Comparison of ENCODE assay signal across 8 cellular contexts in genomic region chr11:93196816-93197382, GRCh38. TPM values are rescaled to one million over a fixed set of nuclear protein-coding genes. Genes with fewer than 3 reads are reported as not detected.
DNase-seq lines count a peak whose midpoint lies in the region; ATAC-seq, FAIRE-seq and TF ChIP-seq lines count a peak whose summit lies in the region.

No MANE protein-coding gene starts in this region.

- CTCF ChIA-PET in PC-3 (lab: Charles Lee), result no interaction called here

- no peak for FAIRE-seq in pancreas (lab: Jason Lieb, UNC)

- no peaks in the 10 kb centered on the region for H4K20me1 ChIP-seq in PC-3 (ENCODE audit: low read length)

- peak overlapping the region; percentile 98 for H3K4me2 ChIP-seq in PC-3 (ENCODE audit: low read length)

- peaks cover 0 to 4% of the 10 kb centered on the region in 2 donors for H3K4me1 ChIP-seq in right atrium auricular region
- H3K4me1 ChIP-seq in PC-3 (ENCODE audit: insufficient read depth, low read length), result 0 out of 2 replicates have a peak, but pooled peaks cover 3% of the 10 kb centered on the region
- H3K4me1 ChIP-seq in pancreas, result no peaks in the 10 kb centered on the region

- no peaks in the 10 kb centered on the region for H3K36me3 ChIP-seq in right atrium auricular region
- H3K36me3 ChIP-seq in PC-3 (ENCODE audit: low read depth, low read length), result no peaks in the 10 kb centered on the region
- no peaks in the 10 kb centered on the region for H3K36me3 ChIP-seq in pancreas

- intact Hi-C loops in left cardiac atrium (cut with DNase I), result no loop called here
- intact Hi-C loops in PC-3 (cut with micrococcal nuclease), result no loop called here
- intact Hi-C loops in pancreas (cut with DNase I), result no loop called here

- TF ChIP-seq CTCF in right atrium auricular region (IDR thresholded peaks at IDR 0.05) (peak in 1 of 2 donors; percentile 54), PC-3 (conservative IDR thresholded peaks at IDR 0.05; ENCODE audit: low read depth, low read length) (peak; percentile 65), epithelial cell of proximal tubule (conservative IDR thresholded peaks at IDR 0.05; ENCODE audit: low read depth, low read length) (peak; percentile 50), pancreas (IDR thresholded peaks at IDR 0.05) (peak in 2 of 4 donors; percentile 17 to 24)

- H3K27ac ChIP-seq in right atrium auricular region (peak overlapping the region; percentile 93 to 98), PC-3 (ENCODE audit: low read length) (peak overlapping the region; percentile 59), pancreas (peak overlapping the region; percentile 78 to 97 (median 89))

- H3K27me3 ChIP-seq in right atrium auricular region (no peaks in the 10 kb centered on the region), PC-3 (ENCODE audit: low read length) (no peaks in the 10 kb centered on the region), pancreas (no peaks in the 10 kb centered on the region)

- no peak for ATAC-seq in left cardiac atrium
- ATAC-seq in HG02678 (IDR thresholded peaks at IDR 0.05; ENCODE audit: unreplicated experiment), result peak; percentile 17
- ATAC-seq in PC-3, result peak; percentile 5
- no peak for ATAC-seq in pancreas

- peak overlapping the region; percentile 88 for H3K9ac ChIP-seq in PC-3 (ENCODE audit: low read length)

- H3K4me3 ChIP-seq in right atrium auricular region, result peak overlapping the region; percentile 69 to 88
- peak overlapping the region; percentile 75 for H3K4me3 ChIP-seq in PC-3 (ENCODE audit: low read length)
- peak overlapping the region; percentile 75 for H3K4me3 ChIP-seq in epithelial cell of proximal tubule (ENCODE audit: low read depth, low read length)
- H3K4me3 ChIP-seq in pancreas, result peak overlapping the region; percentile 55 to 85 (median 66)

- peak overlapping the region; percentile 82 for H2AFZ ChIP-seq in PC-3 (ENCODE audit: low read length)

- H3K9me3 ChIP-seq in right atrium auricular region, result no peaks in the 10 kb centered on the region
- H3K9me3 ChIP-seq in PC-3 (ENCODE audit: low read length), result no peaks in the 10 kb centered on the region
- H3K9me3 ChIP-seq in pancreas, result no peaks in the 10 kb centered on the region

- H3K9me2 ChIP-seq in PC-3 (replicated peaks; ENCODE audit: low read length), result no peaks in the 10 kb centered on the region

- H3F3A ChIP-seq in PC-3 (ENCODE audit: low read length, unreplicated experiment), result no peaks in the 10 kb centered on the region

- POLR2A ChIA-PET in PC-3 (lab: Charles Lee; ENCODE audit: unreplicated experiment), result interaction anchor here (0.6 kb wide), 1 partner anchor 374 kb away, joined by 3 read pairs; no protein-coding TSS in a partner anchor

- 11 to 13% methylated on average over 13 of the region's 13 CpGs for WGBS in pancreas, 2 donors

- TSS peak; percentile 57 for BruUV-seq in PC-3 (replicated peaks; lab: Mats Ljungman, UMichigan)

- no peak for DNase-seq in right atrium auricular region (ENCODE audit: low spot score)
- no peak for DNase-seq in left cardiac atrium
- DNase-seq in PC-3, result peak; percentile 30
- DNase-seq in epithelial cell of proximal tubule (ENCODE audit: low read depth), result peak; percentile 60
- DNase-seq in pancreas, result no peak
- DNase-seq in NCI-H69 (lab: John Stamatoyannopoulos, UW), result no peak
- DNase-seq in activated CD4-positive, CD25-positive, alpha-beta regulatory T cell treated with anti-CD3 and anti-CD28 coated beads, Interleukin-2, amount 50 U/mL, for 72 hours, result no peak

- peaks cover 45% of the 10 kb centered on the region for H3K79me2 ChIP-seq in PC-3 (ENCODE audit: low read length)

RNA-seq across cellular contexts. Expression of gene SLC36A4, which starts 0.9 kb away (rescaled TPM):
- total RNA-seq in right atrium auricular region, result 10 to 100 TPM in 1 of 2 donors, 1 to 10 TPM in 1; 6.9 to 13.2 TPM
- total RNA-seq in left cardiac atrium, result 10 to 100 TPM; 12.3 to 17.5 TPM
- 10.5 and 21.3 TPM in 2 replicates for total RNA-seq in PC-3 (2014; rRNA removed)
- total RNA-seq in epithelial cell of proximal tubule, result 5.8 and 8.2 TPM in 2 replicates
- 1 to 10 TPM; 4.4 to 10.0 (median 5.1) TPM for total RNA-seq in pancreas
- 1 to 10 TPM; 1.8 to 8.0 TPM for polyA plus RNA-seq in pancreas

Comparison
In these comparisons a context has a peak if more than half of its experiments do, and no peak if none do; other contexts are left out.
1. DNase-seq: peak in PC-3 (single experiment) and epithelial cell of proximal tubule (single experiment); none in right atrium auricular region (single experiment), left cardiac atrium (single experiment), pancreas (0 of 6), NCI-H69 (single experiment) and activated CD4-positive, CD25-positive, alpha-beta regulatory T cell treated with anti-CD3 and anti-CD28 coated beads, Interleukin-2, amount 50 U/mL, for 72 hours (single experiment).
2. ATAC-seq: peak in HG02678 (single experiment) and PC-3 (single experiment); none in left cardiac atrium (0 of 2) and pancreas (0 of 4).
3. Peak in every context shown above with its lines, with median percentiles within 50 percentile points of each other: H3K27ac ChIP-seq and H3K4me3 ChIP-seq.